ENCODE assay signal across 23 cellular contexts in genomic region chr10:69410487-69410886, GRCh38. TPM values are rescaled to one million over a fixed set of nuclear protein-coding genes. Genes with fewer than 3 reads are reported as not detected.
DNase-seq lines count a peak whose midpoint lies in the region; ATAC-seq, FAIRE-seq and TF ChIP-seq lines count a peak whose summit lies in the region.
"Had no signal": no experiment of that assay in that cellular context is flagged by ENCODE, and none has a peak within 500 bp of the region (broad histone marks: within the 10 kb centered on the region; RNA-seq: fewer than 3 reads in every experiment).

No MANE protein-coding gene starts in this region.

- POLR2A ChIA-PET in K562 (lab: Yijun Ruan, JAX) = interaction anchor here (0.8 to 1.1 kb wide), 2 partner anchors 181 to 225 kb away, joined by 3 read pairs; no protein-coding TSS in a partner anchor

- H3K4me3 ChIP-seq in K562 (no peak overlapping the region), stomach (no peak overlapping the region), WERI-Rb-1 (ENCODE audit: low read depth, low read length) (no peak overlapping the region), lower leg skin (ENCODE audit: low read depth, poor library complexity, severe bottlenecking) (no peak overlapping the region)
- H3K4me3 ChIP-seq: GM23338, prostate gland had no signal

- H3K36me3 Mint-ChIP-seq in mesothelial cell of epicardium = no peaks in the 10 kb centered on the region
- H3K36me3 Mint-ChIP-seq: CD8-positive, alpha-beta memory T cell had no signal

- H3K4me1 ChIP-seq in K562 (replicated peaks in 1 of 2; ENCODE audit: control insufficient read depth in 2 of 2, insufficient read depth in 2 of 2, low read length in 2 of 2) (peaks cover 24 to 27% of the 10 kb centered on the region in 2 experiments), stomach (peaks cover 19 to 58% (median 40%) of the 10 kb centered on the region in 4 donors)

- intact Hi-C loops in K562 (cut with micrococcal nuclease) (loop anchor here (5.0 kb wide), 3 partner anchors 318 to 423 kb away; partner anchors contain the start of gene KIFBP), stomach (cut with DNase I; ENCODE audit: low total_unique reads) (loop anchor here (5.0 kb wide), 1 partner anchor 97 kb away; no protein-coding TSS in a partner anchor), lower leg skin (cut with DNase I; ENCODE audit: low total_unique reads) (loop anchor here (5.0 kb wide), 1 partner anchor 97 kb away; no protein-coding TSS in a partner anchor)

- H3K9me3 ChIP-seq in K562 (replicated peaks; ENCODE audit: control insufficient read depth, insufficient read depth, low read depth, low read length) (no peaks in the 10 kb centered on the region), stomach (no peaks in the 10 kb centered on the region), WERI-Rb-1 (ENCODE audit: severe bottlenecking) (no peaks in the 10 kb centered on the region)
- H3K9me3 ChIP-seq: prostate gland had no signal

- no peaks in the 10 kb centered on the region for H3K9me1 ChIP-seq in K562 (ENCODE audit: control insufficient read depth, insufficient read depth, low read length)

- WGBS in K562 (ENCODE audit: insufficient coverage, low coverage, missing lambda C conversion rate) = 42% methylated on average over 10 of the region's 10 CpGs
- WGBS in stomach, 5 donors = 80 to 95% (median 87%) methylated on average over 9 to 10 of the region's 10 CpGs
- 83 to 87% methylated on average over 9 to 10 of the region's 10 CpGs for WGBS in lower leg skin, 2 donors

- H3K4me3 Mint-ChIP-seq in mesothelial cell of epicardium = no peak overlapping the region
- H3K4me3 Mint-ChIP-seq: GM23338; neural crest cell; T-helper 1 cell treated with Interleukin-12 subunit alpha and Interleukin-12 subunit beta and Interleukin-4 antibody, amounts not matched to agents 30 μg/mL and 1 μg/mL, for 36 hours had no signal

- DNase-seq in K562 (ENCODE audit: extremely low read depth in 1 of 4, low spot score in 3 of 4) (no peak), mesothelial cell of epicardium (ENCODE audit: low spot score in 2 of 2, unreplicated experiment in 2 of 2) (no peak), stomach (no peak), OCI-M2 (lab: John Stamatoyannopoulos, UW; ENCODE audit: unreplicated experiment) (no peak), WERI-Rb-1 (no peak), lower leg skin (ENCODE audit: low spot score in 2 of 2) (no peak)
- DNase-seq: activated gamma-delta T cell; CD8-positive, alpha-beta memory T cell; DMS79; kidney; NCI-H187; NCI-H2227 treated with DMSO at 0.1 percent for 48 hours; NCI-H82; stimulated activated CD4-positive, alpha-beta T cell treated with anti-CD3 and anti-CD28 coated beads, Interleukin-4, amount 100 ng/mL, for 24 hours had no signal

- TF ChIP-seq EP300 in K562 (IDR thresholded peaks at IDR 0.05; ENCODE audit: low read length) (no peak), stomach (IDR thresholded peaks at IDR 0.05) (no peak)

- ATAC-seq in K562 (no peak), GM21529 (IDR thresholded peaks at IDR 0.05; ENCODE audit: unreplicated experiment) (no peak)
- ATAC-seq: GM23338 had no signal

- CTCF ChIA-PET in K562 (lab: Yijun Ruan, JAX; ENCODE audit: low intra/inter-chr PET ratio) = no interaction called here

- H2AFZ ChIP-seq in K562 (ENCODE audit: low read depth, low read length) = no peak overlapping the region
- H2AFZ ChIP-seq: GM23338 had no signal

- H3K4me1 Mint-ChIP-seq in mesothelial cell of epicardium = peaks cover 24% of the 10 kb centered on the region

- H4K20me1 ChIP-seq in K562 (replicated peaks; ENCODE audit: control insufficient read depth, insufficient read depth, low read length) = no peaks in the 10 kb centered on the region

- no TSS peak for BruUV-seq in K562 (replicated peaks; lab: Mats Ljungman, UMichigan)

- TF ChIP-seq CTCF in GM12872 (IDR thresholded peaks at IDR 0.05; ENCODE audit: insufficient read depth, low read depth, low read length) = 0 out of 3 replicates have a peak, but pooled peaks have one; percentile 0
- TF ChIP-seq CTCF in K562 (IDR thresholded peaks at IDR 0.05 in 2 of 3, conservative IDR thresholded peaks at IDR 0.05 in 1 of 3; ENCODE audit: insufficient read depth in 2 of 3, low read depth in 1 of 3, low read length in 3 of 3) = no peak
- no peak for TF ChIP-seq CTCF in mesothelial cell of epicardium (IDR thresholded peaks at IDR 0.05; ENCODE audit: unreplicated experiment)
- no peak for TF ChIP-seq CTCF in stomach (IDR thresholded peaks at IDR 0.05)
- TF ChIP-seq CTCF in WERI-Rb-1 (IDR thresholded peaks at IDR 0.05; ENCODE audit: low read depth, low read length) = no peak
- no peak for TF ChIP-seq CTCF in lower leg skin (IDR thresholded peaks at IDR 0.05)

- no peak for TF ChIP-seq RAD21 in K562 (CRISPR knock-in tag; conservative IDR thresholded peaks at IDR 0.05 in 1 of 2, IDR thresholded peaks at IDR 0.05 in 1 of 2)

- TF ChIP-seq POLR2A in K562 (conservative IDR thresholded peaks at IDR 0.05) (no peak), stomach (IDR thresholded peaks at IDR 0.05) (no peak), lower leg skin (IDR thresholded peaks at IDR 0.05) (no peak)

- H3K36me3 ChIP-seq in K562 (ENCODE audit: control insufficient read depth, insufficient read depth, low read length) (peaks cover under 1% of the 10 kb centered on the region; the same call in 1 of the 3 replicates), stomach (peaks cover 0 to 5% (median 3%) of the 10 kb centered on the region in 4 donors), WERI-Rb-1 (no peaks in the 10 kb centered on the region)
- H3K36me3 ChIP-seq: prostate gland had no signal

- peaks cover 6 to 18% of the 10 kb centered on the region in 2 experiments; a peak in 4 of 5 replicates for H3K27me3 ChIP-seq in K562 (ENCODE audit: control insufficient read depth in 2 of 2, insufficient read depth in 2 of 2, low read length in 2 of 2)
- H3K27me3 ChIP-seq in stomach = no peaks in the 10 kb centered on the region
- no peaks in the 10 kb centered on the region for H3K27me3 ChIP-seq in WERI-Rb-1 (ENCODE audit: insufficient read depth, low read depth, severe bottlenecking)

- H3K4me2 ChIP-seq in K562 (ENCODE audit: insufficient read depth, low read length) = no peak overlapping the region
- H3K4me2 ChIP-seq: GM23338 had no signal

- H3K27ac ChIP-seq in K562 (ENCODE audit: extremely low read depth, low read depth, low read length) (no peak overlapping the region), stomach (peak overlapping the region in 4 of 5 donors; percentile 85 to 95 (median 94)), WERI-Rb-1 (no peak overlapping the region)
- H3K27ac ChIP-seq: prostate gland, VCaP had no signal

- no peaks in the 10 kb centered on the region for H3K79me2 ChIP-seq in K562 (ENCODE audit: control insufficient read depth, insufficient read depth, low read length)

- FAIRE-seq in K562 (lab: Jason Lieb, UNC) = peak; percentile 57
- FAIRE-seq: bronchial epithelial cell, endothelial cell of umbilical vein, kidney had no signal

- H3K9me3 Mint-ChIP-seq in mesothelial cell of epicardium = no peaks in the 10 kb centered on the region
- H3K9me3 Mint-ChIP-seq: CD8-positive, alpha-beta memory T cell; GM23338; neural crest cell; T-helper 1 cell treated with Interleukin-12 subunit alpha and Interleukin-12 subunit beta and Interleukin-4 antibody, amounts not matched to agents 30 μg/mL and 1 μg/mL, for 36 hours had no signal

- peak overlapping the region; percentile 78 for H3K27ac Mint-ChIP-seq in mesothelial cell of epicardium
- H3K27ac Mint-ChIP-seq: GM23338; T-helper 1 cell treated with Interleukin-12 subunit alpha and Interleukin-12 subunit beta and Interleukin-4 antibody, amounts not matched to agents 30 μg/mL and 1 μg/mL, for 36 hours had no signal

- no peak overlapping the region for H3K9ac ChIP-seq in K562 (ENCODE audit: insufficient read depth in 1 of 2, low read depth in 2 of 2, low read length in 2 of 2)

- in situ Hi-C loops in K562 (cut with MboI) = loop anchor here (5.0 kb wide), 1 partner anchor 393 kb away; no protein-coding TSS in a partner anchor

- H3K27me3 Mint-ChIP-seq in mesothelial cell of epicardium (ENCODE audit: low read depth) = no peaks in the 10 kb centered on the region

RNA-seq across cellular contexts. Expression of gene TACR2, which starts 6.2 kb away (rescaled TPM):
- not detected in 2 replicates for total RNA-seq in K562 (2011; cell fraction: chromatin; rRNA removed; ENCODE audit: low replicate concordance)
- total RNA-seq in K562 (2011; cell fraction: nucleolus; rRNA removed) = not detected in 2 replicates
- total RNA-seq in K562 (2011; cell fraction: nucleoplasm; rRNA removed) = not detected in 2 replicates
- total RNA-seq in K562 (2014; rRNA removed) (not detected in 2 replicates), K562 (2014; rRNA removed; fragmentation: Illumina TruSeq; extraction: Trizol) (not detected in 2 replicates), K562 (2015; rRNA removed; fragmentation: Illumina TruSeq; extraction: Trizol) (not detected in 2 replicates), K562 (2021) (not detected in 2 replicates), mesothelial cell of epicardium (not detected in 3 replicates), stomach (100 to 1,000 TPM in 1 of 5 donors, 10 to 100 TPM in 3, 1 to 10 TPM in 1; 5.7 to 133 (median 14.3) TPM), lower leg skin (1 to 10 TPM in 2 of 4 donors, under 1 TPM in 1, not detected in 1; 0.29 to 1.8 (median 1.7) TPM)
- polyA plus RNA-seq in K562 (2011; rRNA removed) (not detected in 2 replicates), K562 (2014; fragmentation: Illumina TruSeq; extraction: Trizol) (not detected in 2 replicates), K562 (2014; fragmentation: Nextera tagmentation; extraction: Ambion mirVana) (not detected), K562 (2014; rRNA removed) (not detected in 2 replicates), stomach (10 to 100 TPM in 1 of 3 donors, under 1 TPM in 1, not detected in 1; 0.56 to 67.8 TPM)
- polyA plus RNA-seq in K562 (2011; cell fraction: cytosol; rRNA removed) = not detected in 2 replicates
- not detected in 2 replicates for polyA plus RNA-seq in K562 (2011; cell fraction: nucleus; rRNA removed)
- polyA plus RNA-seq in K562 (2012) = 0.20 and 0.22 TPM in 2 replicates
- polyA minus RNA-seq in K562 (2011; rRNA and poly(A)+ RNA removed) = not detected in 2 replicates
- not detected in 2 replicates for polyA minus RNA-seq in K562 (2011; cell fraction: cytosol; rRNA and poly(A)+ RNA removed)
- not detected in 2 replicates for polyA minus RNA-seq in K562 (2011; cell fraction: nucleus; rRNA and poly(A)+ RNA removed)
- total RNA-seq: CD8-positive, alpha-beta memory T cell; endothelial cell of umbilical vein; GM23338; neural crest cell had no signal
- polyA plus RNA-seq: CD8-positive, alpha-beta memory T cell; GM23338 had no signal

RNA-seq across cellular contexts. Expression of gene TSPAN15, which starts 40.8 kb away (rescaled TPM):
- 0.95 TPM in 1 of 2 replicates, not detected in the other for total RNA-seq in K562 (2011; cell fraction: chromatin; rRNA removed; ENCODE audit: low replicate concordance)
- total RNA-seq in K562 (2011; cell fraction: nucleolus; rRNA removed) = 0.17 and 0.66 TPM in 2 replicates
- total RNA-seq in K562 (2011; cell fraction: nucleoplasm; rRNA removed) = 0.38 TPM in 1 of 2 replicates, not detected in the other
- total RNA-seq in K562 (2014; rRNA removed) (0.78 and 1.0 TPM in 2 replicates), K562 (2014; rRNA removed; fragmentation: Illumina TruSeq; extraction: Trizol) (0.33 and 0.35 TPM in 2 replicates), K562 (2015; rRNA removed; fragmentation: Illumina TruSeq; extraction: Trizol) (0.19 and 0.36 TPM in 2 replicates), K562 (2021) (0.53 and 0.83 TPM in 2 replicates), mesothelial cell of epicardium (17.7 to 20.9 TPM (median 19.7 TPM) in 3 replicates), stomach (100 to 1,000 TPM in 1 of 5 donors, 10 to 100 TPM in 4; 23.5 to 153 (median 97.4) TPM), lower leg skin (10 to 100 TPM in 3 of 4 donors, 1 to 10 TPM in 1; 5.9 to 47.7 (median 13.0) TPM)
- polyA plus RNA-seq in K562 (2011; rRNA removed) (0.45 and 0.64 TPM in 2 replicates), K562 (2014; fragmentation: Illumina TruSeq; extraction: Trizol) (0.26 and 0.45 TPM in 2 replicates), K562 (2014; fragmentation: Nextera tagmentation; extraction: Ambion mirVana) (not detected), K562 (2014; rRNA removed) (0.36 and 1.2 TPM in 2 replicates), stomach (10 to 100 TPM; 35.4 to 67.8 (median 55.8) TPM)
- polyA plus RNA-seq in K562 (2011; cell fraction: cytosol; rRNA removed) = 0.81 and 0.88 TPM in 2 replicates
- 0.71 and 0.73 TPM in 2 replicates for polyA plus RNA-seq in K562 (2011; cell fraction: nucleus; rRNA removed)
- 0.59 and 0.89 TPM in 2 replicates for polyA plus RNA-seq in K562 (2012)
- 0.48 and 0.53 TPM in 2 replicates for polyA minus RNA-seq in K562 (2011; rRNA and poly(A)+ RNA removed)
- polyA minus RNA-seq in K562 (2011; cell fraction: cytosol; rRNA and poly(A)+ RNA removed) = 0.95 and 2.6 TPM in 2 replicates
- 1.1 TPM in 2 replicates for polyA minus RNA-seq in K562 (2011; cell fraction: nucleus; rRNA and poly(A)+ RNA removed)

Comparison
In these comparisons a context has a peak if more than half of its experiments do, and no peak if none do; other contexts are left out.
1. H3K27ac ChIP-seq: peak in stomach (4 of 5); none in K562 (single experiment) and WERI-Rb-1 (single experiment).